In genomic region chr10:127991543-127992255, GRCh38 we compare ENCODE assay signal across 12 cellular contexts.
DNase-seq lines count a peak whose midpoint lies in the region; ATAC-seq, FAIRE-seq and TF ChIP-seq lines count a peak whose summit lies in the region.
"Had no signal": no experiment of that assay in that cellular context is flagged by ENCODE, and none has a peak within 500 bp of the region (broad histone marks: within the 10 kb centered on the region; RNA-seq: fewer than 3 reads in every experiment).

No MANE protein-coding gene starts in this region.

- no peak overlapping the region for H3K4me3 ChIP-seq in AG10803 (ENCODE audit: low read length)
- no peak overlapping the region for H3K4me3 ChIP-seq in colonic mucosa
- no peak overlapping the region for H3K4me3 ChIP-seq in psoas muscle
- H3K4me3 ChIP-seq in WERI-Rb-1 (ENCODE audit: low read depth, low read length) = no peak overlapping the region
- H3K4me3 ChIP-seq: adrenal gland had no signal

- peaks cover 6% of the 10 kb centered on the region for H3K4me1 ChIP-seq in colonic mucosa
- H3K4me1 ChIP-seq in psoas muscle = peaks cover 7% of the 10 kb centered on the region

- 78 to 81% (median 79%) methylated on average over 8 of the region's 8 CpGs for WGBS in psoas muscle, 3 donors

- no peak for TF ChIP-seq CTCF in AG10803 (conservative IDR thresholded peaks at IDR 0.05; ENCODE audit: low read length)
- no peak for TF ChIP-seq CTCF in colonic mucosa (IDR thresholded peaks at IDR 0.05)
- no peak for TF ChIP-seq CTCF in psoas muscle (IDR thresholded peaks at IDR 0.05)
- no peak for TF ChIP-seq CTCF in WERI-Rb-1 (IDR thresholded peaks at IDR 0.05; ENCODE audit: low read depth, low read length)

- H3K27ac ChIP-seq in colonic mucosa = peak overlapping the region; percentile 43
- H3K27ac ChIP-seq in psoas muscle = peak overlapping the region; percentile 53
- no peak overlapping the region for H3K27ac ChIP-seq in WERI-Rb-1

- H3K9ac ChIP-seq in colonic mucosa (ENCODE audit: low read depth in 2 of 2, low read length in 2 of 2) = no peak overlapping the region

- no peak for FAIRE-seq in GM19239 (lab: Jason Lieb, UNC)

- H3K9me3 ChIP-seq in colonic mucosa (no peaks in the 10 kb centered on the region), psoas muscle (no peaks in the 10 kb centered on the region), WERI-Rb-1 (ENCODE audit: severe bottlenecking) (no peaks in the 10 kb centered on the region)
- H3K9me3 ChIP-seq: adrenal gland had no signal

- DNase-seq in AG10803 (ENCODE audit: low read depth) = peak; percentile 8
- peak; percentile 50 for DNase-seq in RPMI7951 (ENCODE audit: low read depth)
- DNase-seq in colonic mucosa = no peak
- no peak for DNase-seq in psoas muscle
- no peak for DNase-seq in islet precursor cell
- DNase-seq in WERI-Rb-1 = no peak
- DNase-seq in GM19239 (ENCODE audit: insufficient read length, low spot score) = no peak
- DNase-seq in NCI-H748 treated with DMSO at 0.1 percent for 48 hours (lab: John Stamatoyannopoulos, UW) = no peak
- DNase-seq: adrenal gland, GOT3, mesendoderm, NCI-H82 had no signal

- ATAC-seq in psoas muscle = peak in 2 of 4 donors; percentile 27 to 49

- H3K36me3 ChIP-seq in colonic mucosa (no peaks in the 10 kb centered on the region), psoas muscle (ENCODE audit: insufficient read depth in 1 of 2, low read depth in 1 of 2) (no peaks in the 10 kb centered on the region), WERI-Rb-1 (no peaks in the 10 kb centered on the region)
- H3K36me3 ChIP-seq: adrenal gland had no signal

- H3K27me3 ChIP-seq in colonic mucosa = no peaks in the 10 kb centered on the region
- peaks cover 0 to 10% (median 3%) of the 10 kb centered on the region in 3 donors for H3K27me3 ChIP-seq in psoas muscle (ENCODE audit: insufficient read depth in 3 of 3, low read length in 2 of 3)
- H3K27me3 ChIP-seq in WERI-Rb-1 (ENCODE audit: insufficient read depth, low read depth, severe bottlenecking) = no peaks in the 10 kb centered on the region
- H3K27me3 ChIP-seq: adrenal gland had no signal

- intact Hi-C loops in colonic mucosa (cut with DNase I) = no loop called here
- intact Hi-C loops in psoas muscle (cut with DNase I) = no loop called here

Comparison
In these comparisons a context has a peak if more than half of its experiments do, and no peak if none do; other contexts are left out.
1. DNase-seq: peak in AG10803 (single experiment) and RPMI7951 (single experiment); none in colonic mucosa (single experiment), psoas muscle (0 of 2), islet precursor cell (single experiment), WERI-Rb-1 (single experiment), GM19239 (single experiment) and NCI-H748 treated with DMSO at 0.1 percent for 48 hours (single experiment).